10 cellular contexts compared by ENCODE assay signal in genomic region chr7:144821069-144821468, GRCh38. TPM values are rescaled to one million over a fixed set of nuclear protein-coding genes. Genes with fewer than 3 reads are reported as not detected.
A peak's percentile ranks its signal among the peaks of the same experiment; 100 is the strongest.
DNase-seq lines count a peak whose midpoint lies in the region; ATAC-seq, FAIRE-seq and TF ChIP-seq lines count a peak whose summit lies in the region.
"Had no signal": no experiment of that assay in that cellular context is flagged by ENCODE, and none has a peak within 500 bp of the region (broad histone marks: within the 10 kb centered on the region; RNA-seq: fewer than 3 reads in every experiment).

No MANE protein-coding gene starts in this region.

- no peak overlapping the region for H3K27ac ChIP-seq in suprapubic skin
- H3K27ac ChIP-seq: KMS-11 had no signal

- no peaks in the 10 kb centered on the region for H3K9me3 Mint-ChIP-seq in chondrocyte (ENCODE audit: low read depth)

- no peaks in the 10 kb centered on the region for H3K27me3 Mint-ChIP-seq in chondrocyte (ENCODE audit: low read depth)

- 82% methylated on average over 4 of the region's 4 CpGs for WGBS in suprapubic skin

- no peaks in the 10 kb centered on the region for H3K36me3 ChIP-seq in suprapubic skin

- TF ChIP-seq CTCF in chondrocyte (IDR thresholded peaks at IDR 0.05) (no peak), suprapubic skin (IDR thresholded peaks at IDR 0.05) (no peak)

- no peaks in the 10 kb centered on the region for H3K36me3 Mint-ChIP-seq in chondrocyte (ENCODE audit: low read depth)

- H3K4me3 ChIP-seq in suprapubic skin = no peak overlapping the region

- H3K27ac Mint-ChIP-seq in chondrocyte (ENCODE audit: unreplicated experiment) = no peak overlapping the region

- H3K4me1 Mint-ChIP-seq in chondrocyte (ENCODE audit: low read depth) = peaks cover 35% of the 10 kb centered on the region

- H3K4me1 ChIP-seq in suprapubic skin = peaks cover 7% of the 10 kb centered on the region

- peak; percentile 68 for FAIRE-seq in GM19239 (lab: Jason Lieb, UNC)

- DNase-seq in DMS53 (lab: John Stamatoyannopoulos, UW) (peak; percentile 77), GM19239 (ENCODE audit: insufficient read length, low spot score) (no peak), NCI-H82 treated with DMSO at 0.1 percent for 48 hours (lab: John Stamatoyannopoulos, UW; ENCODE audit: unreplicated experiment) (peak; percentile 53), chondrocyte (ENCODE audit: low spot score) (no peak), suprapubic skin (ENCODE audit: low spot score in 2 of 2) (no peak), cerebellar cortex (ENCODE audit: low spot score) (no peak), CD1c-positive myeloid dendritic cell (ENCODE audit: extremely low spot score) (no peak)
- DNase-seq: effector CD8-positive, alpha-beta T cell had no signal

- TF ChIP-seq EP300 in suprapubic skin (IDR thresholded peaks at IDR 0.05) = no peak

- no peaks in the 10 kb centered on the region for H3K9me3 ChIP-seq in suprapubic skin

- no peaks in the 10 kb centered on the region for H3K27me3 ChIP-seq in suprapubic skin

- ATAC-seq in HG03060 (IDR thresholded peaks at IDR 0.05; ENCODE audit: low read depth, unreplicated experiment) = peak; percentile 58

- H3K4me3 Mint-ChIP-seq in chondrocyte (ENCODE audit: unreplicated experiment) = no peak overlapping the region

- no peak for TF ChIP-seq POLR2A in suprapubic skin (IDR thresholded peaks at IDR 0.05)

RNA-seq across cellular contexts. Expression of gene TPK1, which starts 14.8 kb away (rescaled TPM):
- total RNA-seq in chondrocyte (2.3 to 4.4 TPM (median 3.5 TPM) in 3 replicates), suprapubic skin (1 to 10 TPM; 1.4 to 3.9 (median 2.8) TPM)

Comparison
In these comparisons a context has a peak if more than half of its experiments do, and no peak if none do; other contexts are left out.
1. DNase-seq: peak in DMS53 (single experiment) and NCI-H82 treated with DMSO at 0.1 percent for 48 hours (single experiment); none in GM19239 (single experiment), chondrocyte (single experiment), suprapubic skin (0 of 2), cerebellar cortex (single experiment) and CD1c-positive myeloid dendritic cell (single experiment).